ENCODE assay signal across 1 cellular context in the genomic region with DNA sequence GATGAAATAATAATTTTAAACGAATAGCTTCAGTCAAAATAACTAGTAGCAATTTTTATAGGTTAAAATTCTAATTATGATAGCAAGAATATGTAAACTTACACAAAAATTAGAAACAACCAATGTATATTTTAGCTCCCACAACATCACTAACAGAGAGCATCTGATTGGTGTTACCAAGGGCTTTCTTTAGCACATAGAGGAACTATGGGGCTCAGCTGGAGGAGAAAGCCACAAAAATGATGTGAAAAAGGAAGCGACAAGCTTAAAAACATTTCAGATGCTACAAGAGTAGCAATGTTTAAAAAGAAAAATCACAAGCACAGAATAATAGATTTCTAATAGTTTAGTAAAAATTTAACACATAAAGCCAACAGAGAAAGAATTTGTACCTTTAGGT.
TF ChIP-seq lines count a peak whose summit lies in the region.

No MANE protein-coding gene starts in this region.

TF ChIP-seq in HepG2, 621 proteins besides CTCF, POLR2A, EP300 and RAD21 (continued from another document):
- TF ChIP-seq, protein P1, sequence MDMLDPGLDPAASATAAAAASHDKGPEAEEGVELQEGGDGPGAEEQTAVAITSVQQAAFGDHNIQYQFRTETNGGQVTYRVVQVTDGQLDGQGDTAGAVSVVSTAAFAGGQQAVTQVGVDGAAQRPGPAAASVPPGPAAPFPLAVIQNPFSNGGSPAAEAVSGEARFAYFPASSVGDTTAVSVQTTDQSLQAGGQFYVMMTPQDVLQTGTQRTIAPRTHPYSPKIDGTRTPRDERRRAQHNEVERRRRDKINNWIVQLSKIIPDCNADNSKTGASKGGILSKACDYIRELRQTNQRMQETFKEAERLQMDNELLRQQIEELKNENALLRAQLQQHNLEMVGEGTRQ (IDR thresholded peaks at IDR 0.05; ENCODE audit: low read depth, low read length): no peak
- TF ChIP-seq, protein P1 (CRISPR knock-in tag; IDR thresholded peaks at IDR 0.05; ENCODE audit: borderline replicate concordance): no peak
